In the genomic region with DNA sequence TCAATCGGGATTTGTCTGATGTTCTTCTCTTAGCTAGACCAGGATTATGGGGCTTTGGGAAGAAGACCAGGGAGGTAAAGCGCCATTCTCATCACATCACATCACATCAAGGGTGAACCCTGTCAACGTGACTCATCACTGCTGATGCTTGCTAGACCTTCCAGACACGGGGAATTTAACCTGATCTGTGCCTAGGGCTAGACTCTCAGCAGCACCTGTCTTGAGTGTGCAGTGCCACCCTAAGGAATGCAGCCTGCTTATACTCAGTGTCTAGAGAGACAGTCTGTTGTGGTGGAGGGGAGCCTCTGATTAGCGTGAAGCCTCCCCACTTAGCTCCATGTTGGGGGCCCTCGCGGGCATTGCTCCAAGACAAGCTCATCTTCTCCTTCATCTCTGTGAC, we compare ENCODE assay signal across 19 cellular contexts.
DNase-seq lines count a peak whose midpoint lies in the region; ATAC-seq, FAIRE-seq and TF ChIP-seq lines count a peak whose summit lies in the region.
"Had no signal": no experiment of that assay in that cellular context is flagged by ENCODE, and none has a peak within 500 bp of the region (broad histone marks: within the 10 kb centered on the region; RNA-seq: fewer than 3 reads in every experiment).

No MANE protein-coding gene starts in this region.

- no peaks in the 10 kb centered on the region for H3K9me2 ChIP-seq in hepatocyte (replicated peaks; ENCODE audit: insufficient read depth)

- peak; percentile 7 for DNase-seq in RWPE1 (ENCODE audit: low spot score)
- peak; percentile 4 for DNase-seq in bronchial epithelial cell (ENCODE audit: low read depth)
- peak; percentile 23 for DNase-seq in hepatocyte (ENCODE audit: low spot score)
- peak; percentile 26 for DNase-seq in upper lobe of right lung
- DNase-seq in activated naive CD8-positive, alpha-beta T cell treated with anti-CD3 and anti-CD28 coated beads for 36 hours = no peak
- no peak for DNase-seq in H4 (ENCODE audit: low spot score)
- DNase-seq in naive thymus-derived CD8-positive, alpha-beta T cell = no peak
- DNase-seq in globus pallidus (ENCODE audit: low spot score) = no peak
- DNase-seq: BE2C; CD4-positive, alpha-beta memory T cell; COR-L47; DMS153; DND-41; GF-D8; H7 had no signal

- intact Hi-C loops in upper lobe of right lung (cut with DNase I) = no loop called here

- H3K79me2 ChIP-seq in hepatocyte = no peaks in the 10 kb centered on the region

- H4K20me1 ChIP-seq in hepatocyte (ENCODE audit: insufficient read depth, poor library complexity, severe bottlenecking) = no peaks in the 10 kb centered on the region

- no peak overlapping the region for H3K4me2 ChIP-seq in hepatocyte
- H3K4me2 ChIP-seq: A549 had no signal

- H3K4me3 ChIP-seq in bronchial epithelial cell (ENCODE audit: low read depth, low read length) = no peak overlapping the region
- no peak overlapping the region for H3K4me3 ChIP-seq in hepatocyte
- H3K4me3 ChIP-seq in upper lobe of right lung = no peak overlapping the region
- H3K4me3 ChIP-seq: A549 had no signal

- H3K27ac ChIP-seq in RWPE1 (no peak overlapping the region), hepatocyte (no peak overlapping the region), upper lobe of right lung (no peak overlapping the region)
- H3K27ac ChIP-seq: A549, C4-2B had no signal

- H3K4me1 ChIP-seq in hepatocyte (ENCODE audit: insufficient read depth) = peaks cover 10% of the 10 kb centered on the region
- no peaks in the 10 kb centered on the region for H3K4me1 ChIP-seq in upper lobe of right lung
- H3K4me1 ChIP-seq: A549, BE2C had no signal

- CTCF ChIA-PET in RWPE1 (lab: Yijun Ruan, JAX) = interaction anchor here (0.7 kb wide), 1 partner anchor 522 kb away, joined by 4 read pairs; no protein-coding TSS in a partner anchor

- POLR2A ChIA-PET in RWPE1 (lab: Yijun Ruan, JAX; ENCODE audit: low non-redundant PET) = no interaction called here
- POLR2A ChIA-PET in naive thymus-derived CD8-positive, alpha-beta T cell (lab: Charles Lee) = interaction anchor here (0.5 kb wide), 1 partner anchor 67 kb away, joined by 3 read pairs; no protein-coding TSS in a partner anchor

- H3K27me3 Mint-ChIP-seq in activated naive CD8-positive, alpha-beta T cell treated with anti-CD3 and anti-CD28 coated beads for 36 hours = no peaks in the 10 kb centered on the region
- peaks cover 0 to 17% (median 0%) of the 10 kb centered on the region in 5 donors for H3K27me3 Mint-ChIP-seq in naive thymus-derived CD8-positive, alpha-beta T cell
- H3K27me3 Mint-ChIP-seq: IgD-negative memory B cell had no signal

- WGBS in hepatocyte (ENCODE audit: low lambda C conversion rate, missing lambda C conversion rate) = 83% methylated on average over 7 of the region's 7 CpGs

- H3K9me3 ChIP-seq in hepatocyte (ENCODE audit: low read depth) = no peaks in the 10 kb centered on the region
- H3K9me3 ChIP-seq in upper lobe of right lung = no peaks in the 10 kb centered on the region
- H3K9me3 ChIP-seq: A549, BE2C had no signal

- no peaks in the 10 kb centered on the region for H3K27me3 ChIP-seq in bronchial epithelial cell (ENCODE audit: control insufficient read depth, insufficient read depth, low read length)
- no peaks in the 10 kb centered on the region for H3K27me3 ChIP-seq in hepatocyte
- H3K27me3 ChIP-seq in upper lobe of right lung = no peaks in the 10 kb centered on the region
- H3K27me3 ChIP-seq: BE2C had no signal

- ATAC-seq in upper lobe of right lung = no peak
- ATAC-seq in naive thymus-derived CD8-positive, alpha-beta T cell = no peak
- ATAC-seq: A549 had no signal

- H3K9me3 Mint-ChIP-seq in activated naive CD8-positive, alpha-beta T cell treated with anti-CD3 and anti-CD28 coated beads for 36 hours = no peaks in the 10 kb centered on the region
- no peaks in the 10 kb centered on the region for H3K9me3 Mint-ChIP-seq in naive thymus-derived CD8-positive, alpha-beta T cell
- H3K9me3 Mint-ChIP-seq: CD4-positive, alpha-beta memory T cell; IgD-negative memory B cell had no signal

- no peaks in the 10 kb centered on the region for H3K36me3 Mint-ChIP-seq in activated naive CD8-positive, alpha-beta T cell treated with anti-CD3 and anti-CD28 coated beads for 36 hours
- H3K36me3 Mint-ChIP-seq in naive thymus-derived CD8-positive, alpha-beta T cell = no peaks in the 10 kb centered on the region
- H3K36me3 Mint-ChIP-seq: CD4-positive, alpha-beta memory T cell; IgD-negative memory B cell had no signal

- H3K4me3 Mint-ChIP-seq in activated naive CD8-positive, alpha-beta T cell treated with anti-CD3 and anti-CD28 coated beads for 36 hours = no peak overlapping the region
- no peak overlapping the region for H3K4me3 Mint-ChIP-seq in naive thymus-derived CD8-positive, alpha-beta T cell
- H3K4me3 Mint-ChIP-seq: CD4-positive, alpha-beta memory T cell; IgD-negative memory B cell had no signal

- peak; percentile 23 for FAIRE-seq in bronchial epithelial cell (lab: Jason Lieb, UNC)
- FAIRE-seq: A549, D721Med had no signal

- H3K36me3 ChIP-seq in bronchial epithelial cell (ENCODE audit: control insufficient read depth, insufficient read depth, low read length) (no peaks in the 10 kb centered on the region), hepatocyte (replicated peaks; ENCODE audit: insufficient read depth, low read depth) (no peaks in the 10 kb centered on the region), upper lobe of right lung (no peaks in the 10 kb centered on the region)
- H3K36me3 ChIP-seq: BE2C had no signal

- H2AFZ ChIP-seq in hepatocyte = no peak overlapping the region

- peaks cover 1% of the 10 kb centered on the region for H3K4me1 Mint-ChIP-seq in activated naive CD8-positive, alpha-beta T cell treated with anti-CD3 and anti-CD28 coated beads for 36 hours
- no peaks in the 10 kb centered on the region for H3K4me1 Mint-ChIP-seq in naive thymus-derived CD8-positive, alpha-beta T cell
- H3K4me1 Mint-ChIP-seq: IgD-negative memory B cell had no signal

- H3K27ac Mint-ChIP-seq in activated naive CD8-positive, alpha-beta T cell treated with anti-CD3 and anti-CD28 coated beads for 36 hours = no peak overlapping the region
- H3K27ac Mint-ChIP-seq in naive thymus-derived CD8-positive, alpha-beta T cell = no peak overlapping the region
- H3K27ac Mint-ChIP-seq: CD4-positive, alpha-beta memory T cell; IgD-negative memory B cell had no signal

- TF ChIP-seq CTCF in RWPE1 (conservative IDR thresholded peaks at IDR 0.05; ENCODE audit: low read depth) (no peak), bronchial epithelial cell (IDR thresholded peaks at IDR 0.05; ENCODE audit: insufficient read depth, low read length, severe bottlenecking) (no peak), hepatocyte (IDR thresholded peaks at IDR 0.05; ENCODE audit: poor library complexity) (no peak), upper lobe of right lung (IDR thresholded peaks at IDR 0.05) (no peak)

Comparison
In these comparisons a context has a peak if more than half of its experiments do, and no peak if none do; other contexts are left out.
1. DNase-seq: peak in RWPE1 (single experiment), bronchial epithelial cell (single experiment), hepatocyte (single experiment) and upper lobe of right lung (single experiment); none in activated naive CD8-positive, alpha-beta T cell treated with anti-CD3 and anti-CD28 coated beads for 36 hours (single experiment), H4 (single experiment), naive thymus-derived CD8-positive, alpha-beta T cell (0 of 10) and globus pallidus (single experiment).